In the genomic region with DNA sequence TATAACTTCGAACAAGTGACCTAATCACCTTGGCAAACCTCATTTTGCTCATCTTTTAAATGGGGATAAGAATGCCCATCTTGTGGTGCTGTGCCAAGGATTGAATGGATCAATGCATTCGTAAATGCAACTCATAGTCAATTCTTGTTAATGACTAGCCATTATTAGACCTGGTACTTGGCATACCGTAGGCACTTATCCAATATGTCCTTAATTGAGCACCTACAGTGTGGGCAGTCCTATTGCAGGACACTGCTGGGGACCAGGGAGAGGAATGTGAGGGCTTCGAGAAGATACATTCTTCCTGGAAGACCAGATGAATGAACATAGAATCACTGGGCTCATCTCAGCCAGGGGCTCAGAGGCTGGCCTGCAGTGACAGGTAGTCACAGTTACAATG, we compare ENCODE assay signal across 1 cellular context.
TF ChIP-seq lines count a peak whose summit lies in the region.

No MANE protein-coding gene starts in this region.

TF ChIP-seq in SK-N-SH, 30 proteins besides CTCF, POLR2A, EP300 and RAD21 (continued from another document):
- TF ChIP-seq, protein P1, sequence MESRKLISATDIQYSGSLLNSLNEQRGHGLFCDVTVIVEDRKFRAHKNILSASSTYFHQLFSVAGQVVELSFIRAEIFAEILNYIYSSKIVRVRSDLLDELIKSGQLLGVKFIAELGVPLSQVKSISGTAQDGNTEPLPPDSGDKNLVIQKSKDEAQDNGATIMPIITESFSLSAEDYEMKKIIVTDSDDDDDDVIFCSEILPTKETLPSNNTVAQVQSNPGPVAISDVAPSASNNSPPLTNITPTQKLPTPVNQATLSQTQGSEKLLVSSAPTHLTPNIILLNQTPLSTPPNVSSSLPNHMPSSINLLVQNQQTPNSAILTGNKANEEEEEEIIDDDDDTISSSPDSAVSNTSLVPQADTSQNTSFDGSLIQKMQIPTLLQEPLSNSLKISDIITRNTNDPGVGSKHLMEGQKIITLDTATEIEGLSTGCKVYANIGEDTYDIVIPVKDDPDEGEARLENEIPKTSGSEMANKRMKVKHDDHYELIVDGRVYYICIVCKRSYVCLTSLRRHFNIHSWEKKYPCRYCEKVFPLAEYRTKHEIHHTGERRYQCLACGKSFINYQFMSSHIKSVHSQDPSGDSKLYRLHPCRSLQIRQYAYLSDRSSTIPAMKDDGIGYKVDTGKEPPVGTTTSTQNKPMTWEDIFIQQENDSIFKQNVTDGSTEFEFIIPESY (IDR thresholded peaks at IDR 0.05; ENCODE audit: borderline replicate concordance, low read depth) = no peak
- no peak for TF ChIP-seq GABPA (IDR thresholded peaks at IDR 0.05; ENCODE audit: low read depth)
- no peak for TF ChIP-seq TCF12 (IDR thresholded peaks at IDR 0.05)
- no peak for TF ChIP-seq GATA2 (CRISPR knock-in tag; IDR thresholded peaks at IDR 0.05)
